Comparison of ENCODE assay signal across 11 cellular contexts in genomic region chr6:159988983-159989454, GRCh38. TPM values are rescaled to one million over a fixed set of nuclear protein-coding genes. Genes with fewer than 3 reads are reported as not detected.
A peak's percentile ranks its signal among the peaks of the same experiment; 100 is the strongest.
DNase-seq lines count a peak whose midpoint lies in the region; ATAC-seq and TF ChIP-seq lines count a peak whose summit lies in the region.
"Had no signal": no experiment of that assay in that cellular context is flagged by ENCODE, and none has a peak within 500 bp of the region (broad histone marks: within the 10 kb centered on the region; RNA-seq: fewer than 3 reads in every experiment).

No MANE protein-coding gene starts in this region.

- peaks cover 46% of the 10 kb centered on the region for H3K36me3 Mint-ChIP-seq in activated T-cell treated with anti-CD3 and anti-CD28 coated beads, Interleukin-2, amount 50 U/mL, for 24 hours (ENCODE audit: low read depth)
- peaks cover 24% of the 10 kb centered on the region for H3K36me3 Mint-ChIP-seq in T-helper 2 cell treated with Interferon-gamma antibody and Interleukin-4, amounts not matched to agents 5 μg/mL and 100 μg/mL, for 36 hours (ENCODE audit: low read depth)

- no peak for TF ChIP-seq CTCF in upper lobe of right lung (IDR thresholded peaks at IDR 0.05)

- peak overlapping the region; percentile 84 for H3K27ac Mint-ChIP-seq in activated T-cell treated with anti-CD3 and anti-CD28 coated beads, Interleukin-2, amount 50 U/mL, for 24 hours
- H3K27ac Mint-ChIP-seq in T-helper 2 cell treated with Interferon-gamma antibody and Interleukin-4, amounts not matched to agents 5 μg/mL and 100 μg/mL, for 36 hours = peak overlapping the region; percentile 55

- intact Hi-C loops in upper lobe of right lung (cut with DNase I) = no loop called here

- peaks cover 87% of the 10 kb centered on the region for H3K4me1 Mint-ChIP-seq in activated T-cell treated with anti-CD3 and anti-CD28 coated beads, Interleukin-2, amount 50 U/mL, for 24 hours (ENCODE audit: low read depth)
- H3K4me1 Mint-ChIP-seq in T-helper 2 cell treated with Interferon-gamma antibody and Interleukin-4, amounts not matched to agents 5 μg/mL and 100 μg/mL, for 36 hours (ENCODE audit: low read depth) = peaks cover 46% of the 10 kb centered on the region

- no peak overlapping the region for H3K4me3 ChIP-seq in upper lobe of right lung

- H3K27me3 ChIP-seq in upper lobe of right lung = no peaks in the 10 kb centered on the region

- ATAC-seq in upper lobe of right lung (peak; percentile 51), HG03280 (IDR thresholded peaks at IDR 0.05; ENCODE audit: unreplicated experiment) (no peak)

- no peak overlapping the region for H3K27ac ChIP-seq in upper lobe of right lung

- peaks cover 14% of the 10 kb centered on the region for H3K36me3 ChIP-seq in upper lobe of right lung

- H3K9me3 Mint-ChIP-seq in activated T-cell treated with anti-CD3 and anti-CD28 coated beads, Interleukin-2, amount 50 U/mL, for 24 hours = peaks cover 1% of the 10 kb centered on the region
- peaks cover 2% of the 10 kb centered on the region for H3K9me3 Mint-ChIP-seq in T-helper 2 cell treated with Interferon-gamma antibody and Interleukin-4, amounts not matched to agents 5 μg/mL and 100 μg/mL, for 36 hours

- DNase-seq in activated T-cell treated with anti-CD3 and anti-CD28 coated beads, Interleukin-2, amount 50 U/mL, for 24 hours = no peak
- no peak for DNase-seq in activated T-cell treated with anti-CD3 and anti-CD28 coated beads, Interleukin-2, amount 50 U/mL, for 1 hour
- no peak for DNase-seq in T-helper 2 cell treated with Interferon-gamma antibody and Interleukin-4, amounts not matched to agents 5 μg/mL and 100 μg/mL, for 36 hours (ENCODE audit: low spot score)
- DNase-seq in glomerular visceral epithelial cell (ENCODE audit: extremely low spot score) = peak; percentile 67
- no peak for DNase-seq in upper lobe of right lung
- DNase-seq in NCI-H446 treated with DMSO at 0.1 percent for 48 hours (lab: John Stamatoyannopoulos, UW) = no peak
- no peak for DNase-seq in NOMO-1 treated with dmso at 0.1 percent for 144 hours (lab: John Stamatoyannopoulos, UW; ENCODE audit: unreplicated experiment)
- DNase-seq: activated CD8-positive, alpha-beta memory T cell treated with anti-CD3 and anti-CD28 coated beads, Interleukin-2, amount 50 U/mL, for 4 hours; C1 segment of cervical spinal cord; NCI-H69 had no signal

- no peak overlapping the region for H3K4me3 Mint-ChIP-seq in activated T-cell treated with anti-CD3 and anti-CD28 coated beads, Interleukin-2, amount 50 U/mL, for 24 hours
- H3K4me3 Mint-ChIP-seq in T-helper 2 cell treated with Interferon-gamma antibody and Interleukin-4, amounts not matched to agents 5 μg/mL and 100 μg/mL, for 36 hours = no peak overlapping the region

- no peaks in the 10 kb centered on the region for H3K9me3 ChIP-seq in upper lobe of right lung

- no peaks in the 10 kb centered on the region for H3K27me3 Mint-ChIP-seq in activated T-cell treated with anti-CD3 and anti-CD28 coated beads, Interleukin-2, amount 50 U/mL, for 24 hours
- H3K27me3 Mint-ChIP-seq in T-helper 2 cell treated with Interferon-gamma antibody and Interleukin-4, amounts not matched to agents 5 μg/mL and 100 μg/mL, for 36 hours (ENCODE audit: low read depth) = no peaks in the 10 kb centered on the region

- peaks cover 68% of the 10 kb centered on the region for H3K4me1 ChIP-seq in upper lobe of right lung

RNA-seq across cellular contexts. Expression of gene IGF2R, which starts 20.1 kb away (rescaled TPM):
- 144 TPM for total RNA-seq in upper lobe of right lung
